Comparison of ENCODE assay signal across 7 cellular contexts in genomic region chrX:19178402-19178801, GRCh38.
"Had no signal": no experiment of that assay in that cellular context is flagged by ENCODE, and none has a peak within 500 bp of the region (broad histone marks: within the 10 kb centered on the region; RNA-seq: fewer than 3 reads in every experiment).

No MANE protein-coding gene starts in this region.

- H3K4me3 ChIP-seq: GM23338 had no signal

- DNase-seq: H9, HCEC 1CT, KG1 had no signal

- H3K4me2 ChIP-seq: GM23338 had no signal

- H2AFZ ChIP-seq: GM23338 had no signal

- H3K27ac ChIP-seq: HL-60 had no signal

- FAIRE-seq: H1, H54 had no signal

- ATAC-seq: GM23338 had no signal
